In genomic region chr12:15152456-15152855, GRCh38 we compare ENCODE assay signal across 12 cellular contexts.
DNase-seq lines count a peak whose midpoint lies in the region; ATAC-seq and TF ChIP-seq lines count a peak whose summit lies in the region.
"Had no signal": no experiment of that assay in that cellular context is flagged by ENCODE, and none has a peak within 500 bp of the region (broad histone marks: within the 10 kb centered on the region; RNA-seq: fewer than 3 reads in every experiment).

No MANE protein-coding gene starts in this region.

- intact Hi-C loops in testis (cut with DNase I; ENCODE audit: low total_unique reads), result no loop called here

- TF ChIP-seq CTCF in choroid plexus epithelial cell (conservative IDR thresholded peaks at IDR 0.05; ENCODE audit: low read depth, low read length) (peak; percentile 60), testis (IDR thresholded peaks at IDR 0.05) (peak in 2 of 3 experiments; percentile 42 to 45)

- H3K27ac ChIP-seq in testis, result peak overlapping the region in 1 of 2 donors; percentile 36
- H3K27ac ChIP-seq: body of pancreas, SJSA1 had no signal

- H3K4me1 ChIP-seq in testis, result peaks cover 19% of the 10 kb centered on the region
- H3K4me1 ChIP-seq: SJSA1 had no signal

- no peak overlapping the region for H3K4me3 Mint-ChIP-seq in activated T-cell treated with anti-CD3 and anti-CD28 coated beads, Interleukin-2, amount 50 U/mL, for 24 hours
- H3K4me3 Mint-ChIP-seq: H9 had no signal

- no peaks in the 10 kb centered on the region for H3K9me3 ChIP-seq in testis
- H3K9me3 ChIP-seq: body of pancreas, SJSA1 had no signal

- H3K9me3 Mint-ChIP-seq in activated T-cell treated with anti-CD3 and anti-CD28 coated beads, Interleukin-2, amount 50 U/mL, for 24 hours, result no peaks in the 10 kb centered on the region
- H3K9me3 Mint-ChIP-seq: H9 had no signal

- H3K36me3 Mint-ChIP-seq in activated T-cell treated with anti-CD3 and anti-CD28 coated beads, Interleukin-2, amount 50 U/mL, for 24 hours (ENCODE audit: low read depth), result no peaks in the 10 kb centered on the region

- WGBS in testis, 2 donors, result 34 to 53% methylated on average over 1 of the region's 1 CpG

- ATAC-seq in left lobe of liver, result peak; percentile 35
- ATAC-seq: body of pancreas had no signal

- no peak overlapping the region for H3K27ac Mint-ChIP-seq in activated T-cell treated with anti-CD3 and anti-CD28 coated beads, Interleukin-2, amount 50 U/mL, for 24 hours
- H3K27ac Mint-ChIP-seq: H9 had no signal

- DNase-seq in LHCN-M2 (ENCODE audit: low read depth) (peak; percentile 54), choroid plexus epithelial cell (ENCODE audit: low read depth) (peak; percentile 56), left lobe of liver (ENCODE audit: low spot score) (no peak), testis (peak; percentile 50), KBM-7 (no peak), NCI-H748 treated with DMSO at 0.1 percent for 48 hours (lab: John Stamatoyannopoulos, UW) (no peak)
- no peak for DNase-seq in activated T-cell treated with anti-CD3 and anti-CD28 coated beads, Interleukin-2, amount 50 U/mL, for 24 hours
- DNase-seq: body of pancreas, H9, hypothalamus, NCI-H187 had no signal

- H3K27me3 ChIP-seq in testis, result no peaks in the 10 kb centered on the region
- H3K27me3 ChIP-seq: body of pancreas had no signal

- TF ChIP-seq POLR2A in testis (IDR thresholded peaks at IDR 0.05), result no peak

- no peaks in the 10 kb centered on the region for H3K4me1 Mint-ChIP-seq in activated T-cell treated with anti-CD3 and anti-CD28 coated beads, Interleukin-2, amount 50 U/mL, for 24 hours (ENCODE audit: low read depth)

- no peak overlapping the region for H3K4me3 ChIP-seq in choroid plexus epithelial cell (ENCODE audit: low read depth, low read length)
- H3K4me3 ChIP-seq in testis, result no peak overlapping the region
- H3K4me3 ChIP-seq: body of pancreas, SJSA1 had no signal

- in situ Hi-C loops in KBM-7 (cut with MboI; ENCODE audit: low pct_unique_long_range_greater_than_20kb, low sequenced_read_pairs), result no loop called here

- H3K27me3 Mint-ChIP-seq in activated T-cell treated with anti-CD3 and anti-CD28 coated beads, Interleukin-2, amount 50 U/mL, for 24 hours, result peaks cover 6% of the 10 kb centered on the region

- H3K36me3 ChIP-seq in testis (ENCODE audit: low read depth, missing control alignments), result no peaks in the 10 kb centered on the region
- H3K36me3 ChIP-seq: SJSA1 had no signal

Comparison
In these comparisons a context has a peak if more than half of its experiments do, and no peak if none do; other contexts are left out.
1. DNase-seq: peak in LHCN-M2 (single experiment), choroid plexus epithelial cell (single experiment) and testis (single experiment); none in left lobe of liver (single experiment), activated T-cell treated with anti-CD3 and anti-CD28 coated beads, Interleukin-2, amount 50 U/mL, for 24 hours (single experiment), KBM-7 (single experiment) and NCI-H748 treated with DMSO at 0.1 percent for 48 hours (single experiment).